Comparison of ENCODE assay signal across 19 cellular contexts in genomic region chr10:20582041-20582440, GRCh38.
DNase-seq lines count a peak whose midpoint lies in the region; TF ChIP-seq lines count a peak whose summit lies in the region.
"Had no signal": no experiment of that assay in that cellular context is flagged by ENCODE, and none has a peak within 500 bp of the region (broad histone marks: within the 10 kb centered on the region; RNA-seq: fewer than 3 reads in every experiment).

No MANE protein-coding gene starts in this region.

- no peak overlapping the region for H3K4me2 ChIP-seq in neuronal stem cell (ENCODE audit: insufficient read depth, low read length, poor library complexity, severe bottlenecking)
- H3K4me2 ChIP-seq: A549, GM23338 had no signal

- H3K18ac ChIP-seq in neuronal stem cell (ENCODE audit: low read length), result peak overlapping the region; percentile 22

- H3K9me3 ChIP-seq in neuronal stem cell (replicated peaks in 1 of 2; ENCODE audit: control insufficient read depth in 2 of 2, insufficient read depth in 1 of 2, low read depth in 1 of 2, low read length in 2 of 2), result peaks cover 3 to 10% of the 10 kb centered on the region in 2 donors
- H3K9me3 ChIP-seq in ovary, result no peaks in the 10 kb centered on the region
- H3K9me3 ChIP-seq: HAP-1 had no signal

- H4K91ac ChIP-seq in neuronal stem cell (ENCODE audit: low read depth, low read length, poor library complexity), result no peak overlapping the region

- no peaks in the 10 kb centered on the region for H3K79me1 ChIP-seq in neuronal stem cell (ENCODE audit: low read depth, low read length)

- no peak overlapping the region for H2BK15ac ChIP-seq in neuronal stem cell (ENCODE audit: low read length)

- no peak overlapping the region for H2AFZ ChIP-seq in neuronal stem cell (ENCODE audit: low read length)
- H2AFZ ChIP-seq: GM23338 had no signal

- H3K27me3 ChIP-seq in neuronal stem cell (ENCODE audit: control insufficient read depth in 3 of 3, insufficient read depth in 3 of 3, low read depth in 1 of 3, low read length in 3 of 3) (no peaks in the 10 kb centered on the region), ovary (no peaks in the 10 kb centered on the region)

- no peak overlapping the region for H2BK12ac ChIP-seq in neuronal stem cell (ENCODE audit: low read length)

- in situ Hi-C loops in G401 (cut with HindIII; ENCODE audit: low sequenced_read_pairs), result no loop called here

- no peak overlapping the region for H2AK5ac ChIP-seq in neuronal stem cell (ENCODE audit: low read depth, low read length)

- H3K4me3 ChIP-seq in neuronal stem cell (ENCODE audit: low read length in 2 of 2) (no peak overlapping the region), ovary (no peak overlapping the region)
- H3K4me3 ChIP-seq: A549, GM23338, HAP-1 had no signal

- H3K27ac ChIP-seq in neuronal stem cell (replicated peaks; ENCODE audit: low read length) (no peak overlapping the region), ovary (no peak overlapping the region)
- H3K27ac ChIP-seq: A549 had no signal

- intact Hi-C loops in ovary (cut with DNase I), result no loop called here

- H3K23ac ChIP-seq in neuronal stem cell (ENCODE audit: low read depth, low read length, poor library complexity), result no peak overlapping the region

- H2BK120ac ChIP-seq in neuronal stem cell (ENCODE audit: low read depth, low read length), result no peak overlapping the region

- H3K4ac ChIP-seq in neuronal stem cell (ENCODE audit: low read length), result no peak overlapping the region

- DNase-seq in G401 (ENCODE audit: low spot score) (peak; percentile 19), globus pallidus (ENCODE audit: low spot score) (peak; percentile 27), neuronal stem cell (ENCODE audit: low spot score) (no peak), NCI-H187 treated with DMSO at 0.1 percent for 48 hours (lab: John Stamatoyannopoulos, UW) (no peak), ovary (no peak), DMS153 (lab: John Stamatoyannopoulos, UW) (no peak)
- DNase-seq: 8988T; ACHN; AML-193; Calu3; CD4-positive, alpha-beta memory T cell; COR-L47; DMS79; EL; GF-D8; HFFc6 had no signal

- TF ChIP-seq POLR2A in ovary (IDR thresholded peaks at IDR 0.05), result no peak

- no peak for TF ChIP-seq EP300 in ovary (IDR thresholded peaks at IDR 0.05)

- H2BK5ac ChIP-seq in neuronal stem cell (ENCODE audit: low read length), result no peak overlapping the region

- H3K4me1 ChIP-seq in neuronal stem cell (ENCODE audit: control insufficient read depth in 2 of 2, insufficient read depth in 1 of 2, low read depth in 1 of 2, low read length in 2 of 2), result no peaks in the 10 kb centered on the region
- H3K4me1 ChIP-seq in ovary (ENCODE audit: insufficient read depth), result no peaks in the 10 kb centered on the region
- H3K4me1 ChIP-seq: A549, HAP-1 had no signal

- no peak for TF ChIP-seq CTCF in ovary (IDR thresholded peaks at IDR 0.05)

- H3K14ac ChIP-seq in neuronal stem cell (ENCODE audit: low read length), result peak overlapping the region; percentile 14

- no CpG with 5 or more reads among the region's 1 CpG for WGBS in neuronal stem cell (ENCODE audit: extremely low coverage in 2 of 2, insufficient read length in 2 of 2, insufficient replicate concordance in 1 of 2), 2 donors
- WGBS in ovary, 3 donors, result 97 to 100% (median 97%) methylated on average over 1 of the region's 1 CpG

- H3K9ac ChIP-seq in neuronal stem cell (ENCODE audit: low read depth, low read length, poor library complexity), result no peak overlapping the region

- peaks cover 0 to 2% of the 10 kb centered on the region in 2 donors for H3K36me3 ChIP-seq in neuronal stem cell (replicated peaks in 1 of 2; ENCODE audit: control insufficient read depth in 2 of 2, insufficient read depth in 2 of 2, low read length in 2 of 2)
- no peaks in the 10 kb centered on the region for H3K36me3 ChIP-seq in ovary
- H3K36me3 ChIP-seq: HAP-1 had no signal

- H4K8ac ChIP-seq in neuronal stem cell (ENCODE audit: low read depth, low read length), result no peak overlapping the region

Comparison
In these comparisons a context has a peak if more than half of its experiments do, and no peak if none do; other contexts are left out.
1. DNase-seq: peak in G401 (single experiment) and globus pallidus (single experiment); none in neuronal stem cell (single experiment), NCI-H187 treated with DMSO at 0.1 percent for 48 hours (single experiment), ovary (0 of 5) and DMS153 (single experiment).